ENCODE assay signal across 13 cellular contexts in genomic region chr7:123538189-123538714, GRCh38. TPM values are rescaled to one million over a fixed set of nuclear protein-coding genes. Genes with fewer than 3 reads are reported as not detected.
A peak's percentile ranks its signal among the peaks of the same experiment; 100 is the strongest.
DNase-seq lines count a peak whose midpoint lies in the region; ATAC-seq and TF ChIP-seq lines count a peak whose summit lies in the region.
"Had no signal": no experiment of that assay in that cellular context is flagged by ENCODE, and none has a peak within 500 bp of the region (broad histone marks: within the 10 kb centered on the region; RNA-seq: fewer than 3 reads in every experiment).

No MANE protein-coding gene starts in this region.

- H3K9me3 ChIP-seq in adipocyte (ENCODE audit: control insufficient read depth, low read length) = no peaks in the 10 kb centered on the region
- H3K9me3 ChIP-seq in WERI-Rb-1 (ENCODE audit: severe bottlenecking) = no peaks in the 10 kb centered on the region
- H3K9me3 ChIP-seq: Peyer's patch had no signal

- POLR2A ChIA-PET in AG04449 (lab: Yijun Ruan, JAX) = no interaction called here

- H3K27me3 ChIP-seq in adipocyte (replicated peaks; ENCODE audit: control insufficient read depth, insufficient read depth, low read length) (no peaks in the 10 kb centered on the region), WERI-Rb-1 (ENCODE audit: insufficient read depth, low read depth, severe bottlenecking) (peaks cover 3% of the 10 kb centered on the region)
- H3K27me3 ChIP-seq: cardiac muscle cell, Peyer's patch had no signal

- H3K27ac ChIP-seq in WERI-Rb-1 = no peak overlapping the region
- H3K27ac ChIP-seq: cardiac muscle cell, Peyer's patch had no signal

- no peak overlapping the region for H3K9ac ChIP-seq in adipocyte (ENCODE audit: low read length)

- peaks cover 7% of the 10 kb centered on the region for H3K36me3 ChIP-seq in adipocyte (ENCODE audit: control insufficient read depth, insufficient read depth, low read length, severe bottlenecking)
- H3K36me3 ChIP-seq in WERI-Rb-1 = no peaks in the 10 kb centered on the region
- H3K36me3 ChIP-seq: cardiac muscle cell, Peyer's patch had no signal

- ATAC-seq in GM18870 (IDR thresholded peaks at IDR 0.05; ENCODE audit: unreplicated experiment) = no peak
- no peak for ATAC-seq in HG02840 (IDR thresholded peaks at IDR 0.05; ENCODE audit: low FRiP score, unreplicated experiment)

- CTCF ChIA-PET in AG04449 (lab: Yijun Ruan, JAX) = interaction anchor here (1.7 to 2.9 kb wide), 2 partner anchors 10 to 45 kb away, joined by 7 to 26 read pairs; no protein-coding TSS in a partner anchor

- H3K4me1 ChIP-seq in adipocyte (ENCODE audit: control insufficient read depth, insufficient read depth, low read length) = peaks cover 19% of the 10 kb centered on the region

- TF ChIP-seq CTCF in AG04449 (IDR thresholded peaks at IDR 0.05; ENCODE audit: insufficient read depth, low read length, missing control alignments) = no peak
- no peak for TF ChIP-seq CTCF in WERI-Rb-1 (IDR thresholded peaks at IDR 0.05; ENCODE audit: low read depth, low read length)

- peak; percentile 53 for DNase-seq in AG04449 (ENCODE audit: low read depth, low spot score)
- DNase-seq in HPDE6-E6E7 (ENCODE audit: extremely low spot score) = peak; percentile 36
- DNase-seq in adipocyte (ENCODE audit: low read depth) = peak; percentile 66
- DNase-seq in glomerular endothelial cell (ENCODE audit: extremely low read depth, low read depth, low spot score) = peak; percentile 60
- DNase-seq in NCI-H446 (lab: John Stamatoyannopoulos, UW) = no peak
- no peak for DNase-seq in WERI-Rb-1
- DNase-seq: activated CD4-positive, alpha-beta memory T cell treated with anti-CD3 and anti-CD28 coated beads, Interleukin-2, amount 10 ng/mL, durations not matched to agents 7 days and 5 days; CD4-positive, CD25-positive, alpha-beta regulatory T cell; NCI-H2029 treated with DMSO at 0.1 percent for 48 hours; Peyer's patch had no signal

- no peak overlapping the region for H3K4me3 ChIP-seq in AG04449 (ENCODE audit: low read depth, low read length)
- H3K4me3 ChIP-seq in adipocyte (ENCODE audit: low read length) = no peak overlapping the region
- no peak overlapping the region for H3K4me3 ChIP-seq in WERI-Rb-1 (ENCODE audit: low read depth, low read length)
- H3K4me3 ChIP-seq: cardiac muscle cell, Peyer's patch had no signal

RNA-seq across cellular contexts. Expression of gene IQUB, which starts 3.9 kb away (rescaled TPM):
- total RNA-seq in glomerular endothelial cell = 0.19 and 0.29 TPM in 2 replicates
- total RNA-seq: activated CD4-positive, alpha-beta memory T cell treated with anti-CD3 and anti-CD28 coated beads, Interleukin-2, amount 10 ng/mL, durations not matched to agents 7 days and 5 days; CD4-positive, CD25-positive, alpha-beta regulatory T cell; Peyer's patch had no signal

RNA-seq across cellular contexts. Expression of gene NDUFA5, which starts 19.4 kb away (rescaled TPM):
- 28.0 and 31.6 TPM in 2 replicates for total RNA-seq in glomerular endothelial cell

Comparison
In these comparisons a context has a peak if more than half of its experiments do, and no peak if none do; other contexts are left out.
1. DNase-seq: peak in AG04449 (single experiment), HPDE6-E6E7 (single experiment), adipocyte (single experiment) and glomerular endothelial cell (single experiment); none in NCI-H446 (0 of 2) and WERI-Rb-1 (single experiment).